Comparison of ENCODE assay signal across 35 cellular contexts in the genomic region with DNA sequence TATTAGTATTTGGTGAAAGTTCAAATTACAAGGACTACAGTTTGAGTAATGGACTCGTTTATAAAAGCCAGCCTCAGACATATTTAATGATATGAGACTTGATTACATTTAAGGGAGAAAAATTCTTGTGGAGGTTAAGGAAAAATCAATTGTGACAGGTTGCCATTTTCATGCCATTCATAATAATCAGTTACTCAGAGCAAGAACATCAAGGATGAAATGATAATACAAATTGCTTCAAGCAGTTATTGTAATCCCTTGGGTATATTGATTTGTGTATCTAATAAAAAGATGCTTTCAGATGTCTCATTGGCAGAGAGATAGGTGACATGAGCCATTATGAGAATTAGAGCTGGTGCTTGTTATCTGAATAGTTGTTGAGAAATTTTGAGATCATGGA.
"Had no signal": no experiment of that assay in that cellular context is flagged by ENCODE, and none has a peak within 500 bp of the region (broad histone marks: within the 10 kb centered on the region; RNA-seq: fewer than 3 reads in every experiment).

No MANE protein-coding gene starts in this region.

- H3K4me1 Mint-ChIP-seq: activated CD4-positive, alpha-beta memory T cell treated with anti-CD3 and anti-CD28 coated beads, Interleukin-2, amount 10 ng/mL, durations not matched to agents 7 days and 5 days; activated CD4-positive, alpha-beta T cell treated with anti-CD3 and anti-CD28 coated beads, Interleukin-2, amount 10 ng/mL, durations not matched to agents 7 days and 5 days; activated CD8-positive, alpha-beta memory T cell treated with anti-CD3 and anti-CD28 coated beads, Interleukin-2, amount 10 ng/mL, durations not matched to agents 7 days and 5 days; activated naive CD4-positive, alpha-beta T cell treated with anti-CD3 and anti-CD28 coated beads, Interleukin-2, amount 10 ng/mL, durations not matched to agents 7 days and 5 days; activated naive CD4-positive, alpha-beta T cell treated with anti-CD3 and anti-CD28 coated beads, Interleukin-2, amount 50 U/mL, for 24 hours; activated naive CD8-positive, alpha-beta T cell treated with anti-CD3 and anti-CD28 coated beads, Interleukin-2, amount 50 U/mL, for 24 hours; brain had no signal

- H3K4me3 ChIP-seq: ascending aorta, cardiac muscle cell had no signal

- H3K9me3 ChIP-seq: ascending aorta had no signal

- H3K36me3 Mint-ChIP-seq: activated CD8-positive, alpha-beta memory T cell treated with anti-CD3 and anti-CD28 coated beads, Interleukin-2, amount 10 ng/mL, durations not matched to agents 7 days and 5 days; activated naive CD4-positive, alpha-beta T cell treated with anti-CD3 and anti-CD28 coated beads, Interleukin-2, amount 10 ng/mL, durations not matched to agents 7 days and 5 days had no signal

- H3K4me3 Mint-ChIP-seq: activated B cell treated with CpG ODN at 0.5 μM for 24 hours; activated CD4-positive, alpha-beta memory T cell treated with anti-CD3 and anti-CD28 coated beads, Interleukin-2, amount 10 ng/mL, durations not matched to agents 7 days and 5 days; activated CD4-positive, alpha-beta T cell treated with anti-CD3 and anti-CD28 coated beads, Interleukin-2, amount 10 ng/mL, durations not matched to agents 7 days and 5 days; activated CD8-positive, alpha-beta memory T cell treated with anti-CD3 and anti-CD28 coated beads, Interleukin-2, amount 10 ng/mL, durations not matched to agents 7 days and 5 days; activated CD8-positive, alpha-beta T cell treated with anti-CD3 and anti-CD28 coated beads, Interleukin-2, amount 10 ng/mL, durations not matched to agents 7 days and 5 days; activated naive CD4-positive, alpha-beta T cell treated with anti-CD3 and anti-CD28 coated beads, Interleukin-2, amount 10 ng/mL, durations not matched to agents 7 days and 5 days; activated naive CD4-positive, alpha-beta T cell treated with anti-CD3 and anti-CD28 coated beads, Interleukin-2, amount 50 U/mL, for 24 hours; activated naive CD8-positive, alpha-beta T cell; activated naive CD8-positive, alpha-beta T cell treated with anti-CD3 and anti-CD28 coated beads, Interleukin-2, amount 10 ng/mL, durations not matched to agents 7 days and 5 days; activated naive CD8-positive, alpha-beta T cell treated with anti-CD3 and anti-CD28 coated beads, Interleukin-2, amount 50 U/mL, for 24 hours; activated T-cell treated with anti-CD3 and anti-CD28 coated beads, Interleukin-2, amount 50 U/mL, for 24 hours; brain; central memory CD8-positive, alpha-beta T cell; T-helper 1 cell treated with Interleukin-12 subunit alpha and Interleukin-12 subunit beta and Interleukin-4 antibody, amounts not matched to agents 30 μg/mL and 1 μg/mL, for 36 hours; T-helper 2 cell treated with Interferon-gamma antibody and Interleukin-4, amounts not matched to agents 5 μg/mL and 100 μg/mL, for 36 hours had no signal

- H3K27me3 ChIP-seq: ascending aorta, cardiac muscle cell had no signal

- H3K36me3 ChIP-seq: cardiac muscle cell had no signal

- H3K27ac Mint-ChIP-seq: activated B cell treated with CpG ODN at 0.5 μM for 24 hours; activated CD4-positive, alpha-beta memory T cell treated with anti-CD3 and anti-CD28 coated beads, Interleukin-2, amount 10 ng/mL, durations not matched to agents 7 days and 5 days; activated CD4-positive, alpha-beta T cell treated with anti-CD3 and anti-CD28 coated beads, Interleukin-2, amount 10 ng/mL, durations not matched to agents 7 days and 5 days; activated CD8-positive, alpha-beta memory T cell treated with anti-CD3 and anti-CD28 coated beads, Interleukin-2, amount 10 ng/mL, durations not matched to agents 7 days and 5 days; activated CD8-positive, alpha-beta T cell treated with anti-CD3 and anti-CD28 coated beads, Interleukin-2, amount 10 ng/mL, durations not matched to agents 7 days and 5 days; activated naive CD4-positive, alpha-beta T cell treated with anti-CD3 and anti-CD28 coated beads, Interleukin-2, amount 10 ng/mL, durations not matched to agents 7 days and 5 days; activated naive CD4-positive, alpha-beta T cell treated with anti-CD3 and anti-CD28 coated beads, Interleukin-2, amount 50 U/mL, for 24 hours; activated naive CD8-positive, alpha-beta T cell; activated naive CD8-positive, alpha-beta T cell treated with anti-CD3 and anti-CD28 coated beads, Interleukin-2, amount 10 ng/mL, durations not matched to agents 7 days and 5 days; activated naive CD8-positive, alpha-beta T cell treated with anti-CD3 and anti-CD28 coated beads, Interleukin-2, amount 50 U/mL, for 24 hours; activated T-cell treated with anti-CD3 and anti-CD28 coated beads, Interleukin-2, amount 50 U/mL, for 24 hours; activated T-helper 2 cell treated with anti-CD3 and anti-CD28 coated beads, Interferon-gamma antibody, Interleukin-2, Interleukin-4, amounts not matched to agents 10 μg/mL and 5 μg/mL and 100 μg/mL, durations not matched to agents 14 hours and 24 hours and 36 hours; brain; T-helper 1 cell treated with Interleukin-12 subunit alpha and Interleukin-12 subunit beta and Interleukin-4 antibody, amounts not matched to agents 30 μg/mL and 1 μg/mL, for 36 hours; T-helper 2 cell treated with Interferon-gamma antibody and Interleukin-4, amounts not matched to agents 5 μg/mL and 100 μg/mL, for 36 hours had no signal

- H3K27me3 Mint-ChIP-seq: activated B cell treated with CpG ODN at 0.5 μM for 24 hours; activated CD4-positive, alpha-beta memory T cell treated with anti-CD3 and anti-CD28 coated beads, Interleukin-2, amount 10 ng/mL, durations not matched to agents 7 days and 5 days; activated CD4-positive, alpha-beta T cell treated with anti-CD3 and anti-CD28 coated beads, Interleukin-2, amount 10 ng/mL, durations not matched to agents 7 days and 5 days; activated CD8-positive, alpha-beta memory T cell treated with anti-CD3 and anti-CD28 coated beads, Interleukin-2, amount 10 ng/mL, durations not matched to agents 7 days and 5 days; activated naive CD4-positive, alpha-beta T cell treated with anti-CD3 and anti-CD28 coated beads, Interleukin-2, amount 10 ng/mL, durations not matched to agents 7 days and 5 days; activated naive CD4-positive, alpha-beta T cell treated with anti-CD3 and anti-CD28 coated beads, Interleukin-2, amount 50 U/mL, for 24 hours; activated naive CD8-positive, alpha-beta T cell; activated naive CD8-positive, alpha-beta T cell treated with anti-CD3 and anti-CD28 coated beads, Interleukin-2, amount 10 ng/mL, durations not matched to agents 7 days and 5 days; activated naive CD8-positive, alpha-beta T cell treated with anti-CD3 and anti-CD28 coated beads, Interleukin-2, amount 50 U/mL, for 24 hours; activated T-cell treated with anti-CD3 and anti-CD28 coated beads, Interleukin-2, amount 50 U/mL, for 24 hours; central memory CD8-positive, alpha-beta T cell had no signal

- ATAC-seq: activated CD8-positive, alpha-beta memory T cell treated with anti-CD3 and anti-CD28 coated beads, Interleukin-2, amount 10 ng/mL, durations not matched to agents 7 days and 5 days; activated CD8-positive, alpha-beta T cell treated with anti-CD3 and anti-CD28 coated beads, Interleukin-2, amount 10 ng/mL, durations not matched to agents 7 days and 5 days; activated naive CD8-positive, alpha-beta T cell treated with anti-CD3 and anti-CD28 coated beads, Interleukin-2, amount 50 U/mL, for 24 hours had no signal

- DNase-seq: activated B cell treated with CpG ODN at 0.5 μM for 24 hours; activated CD4-positive, alpha-beta memory T cell treated with anti-CD3 and anti-CD28 coated beads, Interleukin-2, amount 10 ng/mL, durations not matched to agents 7 days and 5 days; activated CD4-positive, alpha-beta T cell treated with anti-CD3 and anti-CD28 coated beads for 48 hours; activated CD4-positive, alpha-beta T cell treated with anti-CD3 and anti-CD28 coated beads, Interleukin-2, amount 10 ng/mL, durations not matched to agents 7 days and 5 days; activated CD4-positive, alpha-beta T cell treated with anti-CD3 and anti-CD28 coated beads, Interleukin-2, amount 50 U/mL, for 48 hours; activated CD4-positive, CD25-positive, alpha-beta regulatory T cell treated with anti-CD3 and anti-CD28 coated beads, Interleukin-2, amount 50 U/mL, for 72 hours; activated CD8-positive, alpha-beta memory T cell treated with anti-CD3 and anti-CD28 coated beads for 24 hours; activated CD8-positive, alpha-beta memory T cell treated with anti-CD3 and anti-CD28 coated beads, Interleukin-2, amount 10 ng/mL, durations not matched to agents 7 days and 5 days; activated CD8-positive, alpha-beta memory T cell treated with anti-CD3 and anti-CD28 coated beads, Interleukin-2, amount 50 U/mL, for 48 hours; activated CD8-positive, alpha-beta T cell treated with anti-CD3 and anti-CD28 coated beads, Interleukin-2, amount 10 ng/mL, durations not matched to agents 7 days and 5 days; activated effector memory CD4-positive, alpha-beta T cell treated with Interleukin-2 at 50 U/mL for 16 hours; activated gamma-delta T cell; activated naive CD4-positive, alpha-beta T cell treated with anti-CD3 and anti-CD28 coated beads, Interleukin-2, amount 10 ng/mL, durations not matched to agents 7 days and 5 days; activated naive CD4-positive, alpha-beta T cell treated with Interleukin-2 at 50 U/mL for 16 hours; activated naive CD8-positive, alpha-beta T cell treated with anti-CD3 and anti-CD28 coated beads, Interleukin-2, amount 10 ng/mL, durations not matched to agents 7 days and 5 days; activated naive CD8-positive, alpha-beta T cell treated with anti-CD3 and anti-CD28 coated beads, Interleukin-2, amount 50 U/mL, for 24 hours; activated T-cell treated with anti-CD3 and anti-CD28 coated beads, Interleukin-2, amount 50 U/mL, for 24 hours; activated T-cell treated with anti-CD3 and anti-CD28 coated beads, Interleukin-2, amount 50 U/mL, for 48 hours; amygdala; anterior cingulate cortex; caudate nucleus; cerebellar nuclear complex; T-helper 1 cell; T-helper 2 cell; T-helper 9 cell had no signal

- H3K27ac ChIP-seq: ascending aorta, cardiac muscle cell, VCaP had no signal

- H3K9me3 Mint-ChIP-seq: activated B cell treated with CpG ODN at 0.5 μM for 24 hours; activated CD4-positive, alpha-beta memory T cell treated with anti-CD3 and anti-CD28 coated beads, Interleukin-2, amount 10 ng/mL, durations not matched to agents 7 days and 5 days; activated CD4-positive, alpha-beta T cell treated with anti-CD3 and anti-CD28 coated beads, Interleukin-2, amount 10 ng/mL, durations not matched to agents 7 days and 5 days; activated naive CD4-positive, alpha-beta T cell treated with anti-CD3 and anti-CD28 coated beads, Interleukin-2, amount 10 ng/mL, durations not matched to agents 7 days and 5 days; activated naive CD4-positive, alpha-beta T cell treated with anti-CD3 and anti-CD28 coated beads, Interleukin-2, amount 50 U/mL, for 24 hours; activated naive CD8-positive, alpha-beta T cell treated with anti-CD3 and anti-CD28 coated beads, Interleukin-2, amount 10 ng/mL, durations not matched to agents 7 days and 5 days; activated naive CD8-positive, alpha-beta T cell treated with anti-CD3 and anti-CD28 coated beads, Interleukin-2, amount 50 U/mL, for 24 hours; activated T-cell treated with anti-CD3 and anti-CD28 coated beads, Interleukin-2, amount 50 U/mL, for 24 hours; activated T-helper 2 cell treated with anti-CD3 and anti-CD28 coated beads, Interferon-gamma antibody, Interleukin-2, Interleukin-4, amounts not matched to agents 10 μg/mL and 5 μg/mL and 100 μg/mL, durations not matched to agents 14 hours and 24 hours and 36 hours; brain; central memory CD8-positive, alpha-beta T cell; T-helper 1 cell treated with Interleukin-12 subunit alpha and Interleukin-12 subunit beta and Interleukin-4 antibody, amounts not matched to agents 30 μg/mL and 1 μg/mL, for 36 hours; T-helper 2 cell treated with Interferon-gamma antibody and Interleukin-4, amounts not matched to agents 5 μg/mL and 100 μg/mL, for 36 hours had no signal
